8 cellular contexts compared by ENCODE assay signal in the genomic region with DNA sequence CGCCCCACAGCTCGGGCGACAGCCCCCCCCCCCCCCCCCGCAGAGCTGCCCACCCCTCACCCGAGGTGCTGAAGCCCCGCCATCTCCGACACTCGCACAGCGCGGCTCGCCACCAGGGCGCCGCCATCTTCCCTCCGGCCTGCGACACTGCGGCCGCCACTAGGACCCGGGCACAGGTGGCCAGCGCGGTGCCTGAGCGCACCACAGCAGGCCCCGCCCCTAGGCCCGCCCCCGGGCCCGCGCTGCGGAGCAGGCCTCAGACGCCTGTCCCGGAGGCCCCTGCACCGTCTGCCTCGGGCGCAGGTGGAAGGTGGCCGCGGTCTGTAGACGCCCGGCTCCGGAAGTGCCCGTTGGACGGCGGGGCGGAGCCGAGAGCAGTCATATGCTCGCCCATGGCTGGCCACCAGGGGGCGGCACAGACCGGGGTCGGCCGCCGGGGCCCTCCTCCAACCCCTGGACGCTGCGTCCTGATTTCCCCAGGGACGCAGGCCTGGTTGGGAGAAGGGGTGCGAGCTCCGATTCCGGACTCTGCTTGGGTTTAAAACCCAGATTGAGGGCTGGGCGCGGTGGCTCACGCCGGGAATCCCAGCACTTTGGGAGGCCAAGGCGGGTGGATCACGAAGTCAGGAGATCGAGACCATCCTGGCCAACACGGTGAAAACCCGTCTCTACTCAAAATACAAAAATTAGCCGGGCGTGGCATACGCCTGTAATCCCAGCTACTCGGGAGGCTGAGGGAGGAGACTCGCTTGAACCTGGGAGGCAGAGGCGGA. TPM values are rescaled to one million over a fixed set of nuclear protein-coding genes. Genes with fewer than 3 reads are reported as not detected.
DNase-seq lines count a peak whose midpoint lies in the region; TF ChIP-seq lines count a peak whose summit lies in the region.

Gene MRPL38 (minus strand): TSS at position 136 of the 773 bp plus-strand sequence. CDS start 9 bp downstream, at position 127.

- TF ChIP-seq CTCF in neural crest cell (conservative IDR thresholded peaks at IDR 0.05): peak; percentile 100

- peaks cover 4% of the 10 kb centered on the region for H3K4me1 Mint-ChIP-seq in neural crest cell

- H3K9me3 ChIP-seq in stomach smooth muscle (ENCODE audit: control insufficient read depth in 2 of 2, low read length in 2 of 2): no peaks in the 10 kb centered on the region

- peaks cover 14% of the 10 kb centered on the region for H3K36me3 ChIP-seq in H7 (replicated peaks; ENCODE audit: control insufficient read depth, insufficient read depth, low read length)
- H3K36me3 ChIP-seq in stomach smooth muscle (ENCODE audit: control insufficient read depth in 2 of 2, insufficient read depth in 2 of 2, low read length in 2 of 2): peaks cover 9 to 14% of the 10 kb centered on the region in 2 donors

- H3K27ac ChIP-seq in stomach smooth muscle (ENCODE audit: low read length): peak within 1 kb of the TSS; percentile 83

- H3K9me3 Mint-ChIP-seq in neural crest cell: no peaks in the 10 kb centered on the region

- no peaks in the 10 kb centered on the region for H3K27me3 Mint-ChIP-seq in neural crest cell (ENCODE audit: low read depth)

- peaks cover 7% of the 10 kb centered on the region for H3K4me1 ChIP-seq in stomach smooth muscle (ENCODE audit: control insufficient read depth, insufficient read depth, low read length)

- in situ Hi-C loops in G401 (cut with HindIII; ENCODE audit: low sequenced_read_pairs): loop anchor here (10.0 to 25.0 kb wide), 2 partner anchors 132 to 350 kb away; partner anchors contain the start of gene EVPL

- H3K27ac Mint-ChIP-seq in neural crest cell (ENCODE audit: unreplicated experiment): peak within 1 kb of the TSS; percentile 91

- H3K27me3 ChIP-seq in H7 (ENCODE audit: control insufficient read depth, insufficient read depth, low read length) (no peaks in the 10 kb centered on the region), stomach smooth muscle (ENCODE audit: control insufficient read depth in 1 of 2, insufficient read depth in 2 of 2, low read length in 2 of 2) (no peaks in the 10 kb centered on the region)

- H3K4me3 ChIP-seq in H7 (ENCODE audit: insufficient read depth, low read depth, low read length) (peak within 1 kb of the TSS; percentile 84), stomach smooth muscle (ENCODE audit: low read length in 2 of 2) (peak within 1 kb of the TSS; percentile 70 to 79)

- peak; percentile 94 for DNase-seq in G401 (ENCODE audit: low spot score)
- peak; percentile 99 for DNase-seq in H7
- DNase-seq in M059J (ENCODE audit: low read depth): peak; percentile 93
- DNase-seq in SHP77 (lab: John Stamatoyannopoulos, UW): peak; percentile 97 to 98
- peak; percentile 97 for DNase-seq in activated effector memory CD4-positive, alpha-beta T cell treated with anti-CD3 and anti-CD28 coated beads, Interleukin-2, amount 50 U/mL, for 16 hours
- DNase-seq in fibroblast of the conjunctiva (ENCODE audit: low read depth): peak; percentile 93
- peak; percentile 93 for DNase-seq in neural crest cell (ENCODE audit: low read depth, low spot score)

- H3K36me3 Mint-ChIP-seq in neural crest cell (ENCODE audit: low read depth): no peaks in the 10 kb centered on the region

- H3K9ac ChIP-seq in stomach smooth muscle (ENCODE audit: low read length in 2 of 2): peak within 1 kb of the TSS; percentile 89 to 90

- peak within 1 kb of the TSS; percentile 94 for H3K4me3 Mint-ChIP-seq in neural crest cell

RNA-seq across cellular contexts. Expression of gene MRPL38, which starts in this region (rescaled TPM):
- total RNA-seq in G401 (2014; rRNA removed; shearing (Covaris generic)): 102 and 134 TPM in 2 replicates
- 100 and 125 TPM in 2 replicates for total RNA-seq in H7 (2014; rRNA removed; shearing (Covaris generic))
- total RNA-seq in M059J (2014; rRNA removed; shearing (Covaris generic)): 30.3 and 39.4 TPM in 2 replicates
- total RNA-seq in neural crest cell: 111 and 115 TPM in 2 replicates

Comparison
In these comparisons a context has a peak if more than half of its experiments do, and no peak if none do; other contexts are left out.
1. Peak in every context shown above with its lines: DNase-seq, H3K4me3 ChIP-seq and H3K27ac ChIP-seq.